Comparison of ENCODE assay signal across 8 cellular contexts in the genomic region with DNA sequence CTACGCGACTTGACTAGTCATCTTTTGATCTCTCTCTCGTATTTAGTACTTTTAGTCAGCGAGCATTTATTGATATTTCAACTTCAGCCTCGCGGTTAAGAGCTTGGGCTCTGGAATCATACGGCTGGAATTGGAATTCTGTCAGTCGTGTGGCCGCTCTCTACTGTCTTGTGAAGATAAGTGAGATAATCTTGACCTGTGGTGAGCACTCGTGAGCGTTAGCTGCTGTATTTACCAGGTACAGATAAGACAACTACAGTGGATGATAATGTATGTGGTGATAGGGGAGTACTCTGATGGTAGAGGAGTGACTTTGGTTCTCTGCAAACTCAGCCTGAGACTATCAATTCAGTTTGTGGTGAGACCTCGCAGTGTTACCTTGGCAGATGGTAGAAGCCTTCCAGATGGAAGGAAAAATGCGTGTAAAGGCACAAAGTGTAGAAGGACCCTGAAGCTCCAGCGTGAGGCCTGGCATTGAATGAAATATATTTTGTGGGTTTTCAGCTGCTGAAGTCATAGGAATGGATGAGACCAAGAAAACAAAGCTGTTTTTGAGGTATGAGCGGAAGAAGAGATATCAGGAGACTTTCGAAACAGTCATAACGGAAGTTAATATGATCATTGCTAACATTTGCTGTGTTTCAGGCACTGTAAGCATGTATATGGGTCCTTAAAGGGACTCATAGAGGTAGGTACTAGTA. TPM values are rescaled to one million over a fixed set of nuclear protein-coding genes. Genes with fewer than 3 reads are reported as not detected.
DNase-seq lines count a peak whose midpoint lies in the region; ATAC-seq and TF ChIP-seq lines count a peak whose summit lies in the region.

No MANE protein-coding gene starts in this region.

- peak overlapping the region; percentile 78 for H3K4me2 ChIP-seq in hepatocyte

- H3K36me3 ChIP-seq in hepatocyte (replicated peaks; ENCODE audit: insufficient read depth, low read depth) (no peaks in the 10 kb centered on the region), subcutaneous abdominal adipose tissue (ENCODE audit: control insufficient read depth in 5 of 5, insufficient read depth in 5 of 5, low read length in 5 of 5) (peaks cover 3 to 9% (median 6%) of the 10 kb centered on the region in 5 donors)

- H3K27me3 ChIP-seq in hepatocyte = no peaks in the 10 kb centered on the region
- H3K27me3 ChIP-seq in subcutaneous abdominal adipose tissue (ENCODE audit: control insufficient read depth in 5 of 5, insufficient read depth in 4 of 5, low read length in 5 of 5) = no peaks in the 10 kb centered on the region

- H3K4me1 ChIP-seq in hepatocyte (ENCODE audit: insufficient read depth) = peaks cover 13% of the 10 kb centered on the region
- peaks cover 6 to 38% (median 35%) of the 10 kb centered on the region in 5 donors for H3K4me1 ChIP-seq in subcutaneous abdominal adipose tissue (ENCODE audit: control insufficient read depth in 5 of 5, insufficient read depth in 5 of 5, low read length in 5 of 5)

- peaks cover 73% of the 10 kb centered on the region for H3K79me2 ChIP-seq in hepatocyte

- DNase-seq in GM10266 (ENCODE audit: extremely low spot score) = peak; percentile 23
- peak; percentile 45 for DNase-seq in Jurkat, Clone E6-1 (ENCODE audit: low read depth, low spot score)
- peak; percentile 44 for DNase-seq in activated T-cell treated with anti-CD3 and anti-CD28 coated beads, Interleukin-2, amount 50 U/mL, for 1 hour
- no peak for DNase-seq in hepatocyte (ENCODE audit: low spot score)
- DNase-seq in KG1 (lab: John Stamatoyannopoulos, UW) = no peak
- no peak for DNase-seq in stimulated activated CD4-positive, alpha-beta T cell treated with anti-CD3 and anti-CD28 coated beads, Interleukin-2, amount 100 ng/mL, for 48 hours

- H2AFZ ChIP-seq in hepatocyte = peak overlapping the region; percentile 87

- peak overlapping the region; percentile 61 to 93 (median 84) for H3K9ac ChIP-seq in subcutaneous abdominal adipose tissue (ENCODE audit: low read length in 5 of 5)

- no peaks in the 10 kb centered on the region for H3K9me3 ChIP-seq in hepatocyte (ENCODE audit: low read depth)
- no peaks in the 10 kb centered on the region for H3K9me3 ChIP-seq in subcutaneous abdominal adipose tissue (ENCODE audit: control insufficient read depth in 5 of 5, low read length in 5 of 5)

- H3K4me3 ChIP-seq in Jurkat, Clone E6-1 (ENCODE audit: low read length) = peak overlapping the region; percentile 80
- H3K4me3 ChIP-seq in hepatocyte (peak overlapping the region; percentile 65), subcutaneous abdominal adipose tissue (ENCODE audit: low read depth in 1 of 5, low read length in 5 of 5) (peak overlapping the region; percentile 94 to 100 (median 95))

- no peak for TF ChIP-seq CTCF in GM10266 (IDR thresholded peaks at IDR 0.05; ENCODE audit: control insufficient read depth, insufficient read depth, low read depth, missing control alignments)
- TF ChIP-seq CTCF in hepatocyte (IDR thresholded peaks at IDR 0.05; ENCODE audit: poor library complexity) = no peak

- WGBS in hepatocyte (ENCODE audit: low lambda C conversion rate, missing lambda C conversion rate) = 12% methylated on average over 17 of the region's 17 CpGs

- no peaks in the 10 kb centered on the region for H3K9me2 ChIP-seq in hepatocyte (replicated peaks; ENCODE audit: insufficient read depth)

- H3K27ac ChIP-seq in hepatocyte (peak overlapping the region; percentile 77), subcutaneous abdominal adipose tissue (ENCODE audit: low read depth, low read length) (peak overlapping the region; percentile 92)

- ATAC-seq in GM21529 (IDR thresholded peaks at IDR 0.05; ENCODE audit: unreplicated experiment) = peak; percentile 38

- no peaks in the 10 kb centered on the region for H4K20me1 ChIP-seq in hepatocyte (ENCODE audit: insufficient read depth, poor library complexity, severe bottlenecking)

RNA-seq across cellular contexts. Expression of gene ATM, which starts 0.7 kb away (rescaled TPM):
- 25.3 TPM for polyA plus RNA-seq in Jurkat, Clone E6-1 (2012; ENCODE audit: insufficient read depth, insufficient read length)
- total RNA-seq in hepatocyte = 43.0 and 47.3 TPM in 2 replicates
- polyA plus RNA-seq in hepatocyte = 7.5 and 7.6 TPM in 2 replicates

RNA-seq across cellular contexts. Expression of gene NPAT, which starts 1.2 kb away (rescaled TPM):
- 12.0 TPM for polyA plus RNA-seq in Jurkat, Clone E6-1 (2012; ENCODE audit: insufficient read depth, insufficient read length)
- 12.0 and 14.3 TPM in 2 replicates for total RNA-seq in hepatocyte
- polyA plus RNA-seq in hepatocyte = 2.9 and 3.7 TPM in 2 replicates

Comparison
In these comparisons a context has a peak if more than half of its experiments do, and no peak if none do; other contexts are left out.
1. DNase-seq: peak in GM10266 (single experiment), Jurkat, Clone E6-1 (single experiment) and activated T-cell treated with anti-CD3 and anti-CD28 coated beads, Interleukin-2, amount 50 U/mL, for 1 hour (single experiment); none in hepatocyte (single experiment), KG1 (single experiment) and stimulated activated CD4-positive, alpha-beta T cell treated with anti-CD3 and anti-CD28 coated beads, Interleukin-2, amount 100 ng/mL, for 48 hours (0 of 2).
2. Peak in every context shown above with its lines, with median percentiles within 50 percentile points of each other: H3K4me3 ChIP-seq.